Comparison of ENCODE assay signal across 30 cellular contexts in genomic region chrX:148161661-148162060, GRCh38.
"Had no signal": no experiment of that assay in that cellular context is flagged by ENCODE, and none has a peak within 500 bp of the region (broad histone marks: within the 10 kb centered on the region; RNA-seq: fewer than 3 reads in every experiment).

No MANE protein-coding gene starts in this region.

- H3K36me3 ChIP-seq: adrenal gland, colonic mucosa, SJCRH30, WERI-Rb-1 had no signal

- H3K4me1 ChIP-seq: adrenal gland, colonic mucosa, SJCRH30 had no signal

- H3K27me3 Mint-ChIP-seq: activated CD4-positive, alpha-beta memory T cell treated with anti-CD3 and anti-CD28 coated beads, Interleukin-2, amount 10 ng/mL, durations not matched to agents 7 days and 5 days; activated CD8-positive, alpha-beta memory T cell treated with anti-CD3 and anti-CD28 coated beads, Interleukin-2, amount 10 ng/mL, durations not matched to agents 7 days and 5 days had no signal

- H3K4me3 ChIP-seq: adrenal gland, body of pancreas, colonic mucosa, SJCRH30, SK-N-MC had no signal

- H3K36me3 Mint-ChIP-seq: activated CD8-positive, alpha-beta memory T cell treated with anti-CD3 and anti-CD28 coated beads, Interleukin-2, amount 10 ng/mL, durations not matched to agents 7 days and 5 days had no signal

- DNase-seq: activated CD4-positive, alpha-beta memory T cell treated with anti-CD3 and anti-CD28 coated beads, Interleukin-2, amount 10 ng/mL, durations not matched to agents 7 days and 5 days; activated CD4-positive, alpha-beta T cell treated with anti-CD3 and anti-CD28 coated beads for 1 hour; activated CD4-positive, alpha-beta T cell treated with anti-CD3 and anti-CD28 coated beads for 48 hours; activated CD4-positive, CD25-positive, alpha-beta regulatory T cell; activated CD8-positive, alpha-beta memory T cell treated with anti-CD3 and anti-CD28 coated beads for 24 hours; activated CD8-positive, alpha-beta memory T cell treated with anti-CD3 and anti-CD28 coated beads, Interleukin-2, amount 10 ng/mL, durations not matched to agents 7 days and 5 days; activated CD8-positive, alpha-beta memory T cell treated with anti-CD3 and anti-CD28 coated beads, Interleukin-2, amount 50 U/mL, for 48 hours; activated effector memory CD4-positive, alpha-beta T cell treated with anti-CD3 and anti-CD28 coated beads, Interleukin-2, amount 50 U/mL, for 16 hours; activated naive CD4-positive, alpha-beta T cell; activated naive CD4-positive, alpha-beta T cell treated with anti-CD3 and anti-CD28 coated beads, Interleukin-2, amount 50 U/mL, for 16 hours; activated T-cell treated with anti-CD3 and anti-CD28 coated beads, Interleukin-2, amount 50 U/mL, for 48 hours; adrenal gland; body of pancreas; caudate nucleus; colonic mucosa; MM.1S; MV-4-11; NCI-H1092 treated with DMSO at 0.1 percent for 48 hours; NCI-H1417; NCI-H146; NCI-H1930; NCI-H2081 treated with DMSO at 0.1 percent for 48 hours; NCI-H510A treated with DMSO at 0.1 percent for 48 hours; SHP77; SJCRH30; T1000; WERI-Rb-1 had no signal

- H3K9me3 ChIP-seq: adrenal gland, body of pancreas, colonic mucosa, SJCRH30 had no signal

- H3K27ac Mint-ChIP-seq: activated CD4-positive, alpha-beta memory T cell treated with anti-CD3 and anti-CD28 coated beads, Interleukin-2, amount 10 ng/mL, durations not matched to agents 7 days and 5 days; activated CD8-positive, alpha-beta memory T cell treated with anti-CD3 and anti-CD28 coated beads, Interleukin-2, amount 10 ng/mL, durations not matched to agents 7 days and 5 days had no signal

- H3K9me3 Mint-ChIP-seq: activated CD4-positive, alpha-beta memory T cell treated with anti-CD3 and anti-CD28 coated beads, Interleukin-2, amount 10 ng/mL, durations not matched to agents 7 days and 5 days had no signal

- H3K27ac ChIP-seq: adrenal gland, body of pancreas, colonic mucosa, KMS-11, SJCRH30, SK-N-MC, WERI-Rb-1 had no signal

- ATAC-seq: activated CD8-positive, alpha-beta memory T cell treated with anti-CD3 and anti-CD28 coated beads, Interleukin-2, amount 10 ng/mL, durations not matched to agents 7 days and 5 days; body of pancreas; Panc1 had no signal

- H3K4me3 Mint-ChIP-seq: activated CD4-positive, alpha-beta memory T cell treated with anti-CD3 and anti-CD28 coated beads, Interleukin-2, amount 10 ng/mL, durations not matched to agents 7 days and 5 days; activated CD8-positive, alpha-beta memory T cell treated with anti-CD3 and anti-CD28 coated beads, Interleukin-2, amount 10 ng/mL, durations not matched to agents 7 days and 5 days had no signal

- H3K4me1 Mint-ChIP-seq: activated CD4-positive, alpha-beta memory T cell treated with anti-CD3 and anti-CD28 coated beads, Interleukin-2, amount 10 ng/mL, durations not matched to agents 7 days and 5 days; activated CD8-positive, alpha-beta memory T cell treated with anti-CD3 and anti-CD28 coated beads, Interleukin-2, amount 10 ng/mL, durations not matched to agents 7 days and 5 days had no signal

- H3K27me3 ChIP-seq: adrenal gland, body of pancreas, colonic mucosa, SJCRH30 had no signal
